In the genomic region with DNA sequence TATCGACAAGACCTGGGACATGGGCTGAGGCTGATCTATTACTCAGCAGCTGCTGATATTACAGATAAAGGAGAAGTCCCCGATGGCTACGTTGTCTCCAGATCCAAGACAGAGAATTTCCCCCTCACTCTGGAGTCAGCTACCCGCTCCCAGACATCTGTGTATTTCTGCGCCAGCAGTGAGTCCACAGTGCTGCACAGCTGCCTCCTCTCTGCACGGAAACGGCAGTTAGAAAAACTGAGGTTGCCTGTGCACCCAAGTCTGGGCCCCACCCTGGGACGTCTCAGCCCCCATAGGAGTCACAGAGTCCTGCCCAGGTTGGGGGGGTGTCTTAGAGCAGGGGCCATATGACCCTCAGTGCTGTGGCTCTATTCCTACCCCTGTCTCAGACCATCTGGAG, we compare ENCODE assay signal across 23 cellular contexts.
DNase-seq lines count a peak whose midpoint lies in the region; ATAC-seq and TF ChIP-seq lines count a peak whose summit lies in the region.
"Had no signal": no experiment of that assay in that cellular context is flagged by ENCODE, and none has a peak within 500 bp of the region (broad histone marks: within the 10 kb centered on the region; RNA-seq: fewer than 3 reads in every experiment).

No MANE protein-coding gene starts in this region.

- H3K36me3 Mint-ChIP-seq in activated naive CD8-positive, alpha-beta T cell treated with anti-CD3 and anti-CD28 coated beads, Interleukin-2, amount 10 ng/mL, durations not matched to agents 7 days and 5 days = no peaks in the 10 kb centered on the region
- no peaks in the 10 kb centered on the region for H3K36me3 Mint-ChIP-seq in activated naive CD8-positive, alpha-beta T cell treated with anti-CD3 and anti-CD28 coated beads for 36 hours
- H3K36me3 Mint-ChIP-seq in activated T-helper 17 cell treated with anti-CD3 and anti-CD28 coated beads, Interleukin-2, amount 50 U/mL, for 72 hours (ENCODE audit: low read depth) = no peaks in the 10 kb centered on the region
- no peaks in the 10 kb centered on the region for H3K36me3 Mint-ChIP-seq in H9 (ENCODE audit: insufficient read depth in 1 of 3, low read depth in 3 of 3)
- H3K36me3 Mint-ChIP-seq: CD4-positive, CD25-positive, alpha-beta regulatory T cell had no signal

- no CpG with 5 or more reads among the region's 8 CpGs for WGBS in H9 (ENCODE audit: extremely low coverage, insufficient read length, low lambda C conversion rate)

- H3K27me3 Mint-ChIP-seq in activated naive CD8-positive, alpha-beta T cell treated with anti-CD3 and anti-CD28 coated beads, Interleukin-2, amount 10 ng/mL, durations not matched to agents 7 days and 5 days = peaks cover 5% of the 10 kb centered on the region
- H3K27me3 Mint-ChIP-seq in activated naive CD8-positive, alpha-beta T cell treated with anti-CD3 and anti-CD28 coated beads for 36 hours = no peaks in the 10 kb centered on the region
- H3K27me3 Mint-ChIP-seq in activated T-helper 17 cell treated with anti-CD3 and anti-CD28 coated beads, Interleukin-2, amount 50 U/mL, for 72 hours = no peaks in the 10 kb centered on the region
- no peaks in the 10 kb centered on the region; the same call in 1 of the 2 replicates for H3K27me3 Mint-ChIP-seq in H9 (ENCODE audit: low read depth)

- POLR2A ChIA-PET in activated naive CD8-positive, alpha-beta T cell treated with anti-CD3 and anti-CD28 coated beads, Interleukin-2, amount 10 ng/mL, durations not matched to agents 7 days and 5 days (lab: Charles Lee) = no interaction called here

- H3K27me3 ChIP-seq in Loucy (ENCODE audit: insufficient read depth, low read length, poor library complexity, severe bottlenecking) (no peaks in the 10 kb centered on the region), H9 (ENCODE audit: insufficient read depth, low read length) (no peaks in the 10 kb centered on the region)

- no peak overlapping the region for H3K18ac ChIP-seq in H9 (ENCODE audit: insufficient read length, low read depth, low read length)

- H4K5ac ChIP-seq in H9 (ENCODE audit: insufficient read length, low read depth, low read length) = no peak overlapping the region

- DNase-seq in activated naive CD8-positive, alpha-beta T cell treated with anti-CD3 and anti-CD28 coated beads, Interleukin-2, amount 10 ng/mL, durations not matched to agents 7 days and 5 days = no peak
- no peak for DNase-seq in activated naive CD8-positive, alpha-beta T cell treated with anti-CD3 and anti-CD28 coated beads for 36 hours
- no peak for DNase-seq in H9
- no peak for DNase-seq in kidney tubule cell (ENCODE audit: low spot score)
- DNase-seq: Caco-2; CD4-positive, CD25-positive, alpha-beta regulatory T cell; H7; HFFc6; KG1; NCI-H1105; NCI-H146; NCI-H2029; NCI-H345; NCI-H524; NCI-H774; SJCRH30 had no signal

- H2AFZ ChIP-seq in Loucy (ENCODE audit: low read length) (no peak overlapping the region), H9 (ENCODE audit: low read length) (no peak overlapping the region)

- H3K27ac Mint-ChIP-seq in activated naive CD8-positive, alpha-beta T cell treated with anti-CD3 and anti-CD28 coated beads, Interleukin-2, amount 10 ng/mL, durations not matched to agents 7 days and 5 days = no peak overlapping the region
- H3K27ac Mint-ChIP-seq in activated naive CD8-positive, alpha-beta T cell treated with anti-CD3 and anti-CD28 coated beads for 36 hours = no peak overlapping the region
- no peak overlapping the region for H3K27ac Mint-ChIP-seq in activated T-helper 17 cell treated with anti-CD3 and anti-CD28 coated beads, Interleukin-2, amount 50 U/mL, for 72 hours
- H3K27ac Mint-ChIP-seq in H9 = no peak overlapping the region
- H3K27ac Mint-ChIP-seq: B cell; CD4-positive, CD25-positive, alpha-beta regulatory T cell; HFFc6 had no signal

- H3K23ac ChIP-seq in H9 (ENCODE audit: insufficient read length, low read depth, low read length) = no peak overlapping the region

- H4K91ac ChIP-seq in H9 (ENCODE audit: insufficient read length, low read depth, low read length) = no peak overlapping the region

- H3K23me2 ChIP-seq in H9 (ENCODE audit: insufficient read length, low read depth, low read length, poor library complexity, severe bottlenecking) = no peaks in the 10 kb centered on the region

- H2BK120ac ChIP-seq in H9 (ENCODE audit: low read depth, low read length, poor library complexity, severe bottlenecking) = no peak overlapping the region

- H3K4me3 Mint-ChIP-seq in activated naive CD8-positive, alpha-beta T cell treated with anti-CD3 and anti-CD28 coated beads, Interleukin-2, amount 10 ng/mL, durations not matched to agents 7 days and 5 days = no peak overlapping the region
- H3K4me3 Mint-ChIP-seq in activated naive CD8-positive, alpha-beta T cell treated with anti-CD3 and anti-CD28 coated beads for 36 hours = no peak overlapping the region
- H3K4me3 Mint-ChIP-seq in activated T-helper 17 cell treated with anti-CD3 and anti-CD28 coated beads, Interleukin-2, amount 50 U/mL, for 72 hours = no peak overlapping the region
- no peak overlapping the region for H3K4me3 Mint-ChIP-seq in H9
- H3K4me3 Mint-ChIP-seq: B cell, HFFc6 had no signal

- H3F3A ChIP-seq in Loucy (ENCODE audit: low read depth) = 0 out of 2 replicates have a peak, but pooled peaks cover under 1% of the 10 kb centered on the region

- H2BK12ac ChIP-seq in H9 (ENCODE audit: insufficient read length, low read depth, low read length) = no peak overlapping the region

- no peak overlapping the region for H4K8ac ChIP-seq in H9 (replicated peaks; ENCODE audit: insufficient read length, low read depth, low read length)

- no peaks in the 10 kb centered on the region for H3K36me3 ChIP-seq in Loucy (ENCODE audit: insufficient read depth, low read length)
- H3K36me3 ChIP-seq: SJCRH30 had no signal

- peak; percentile 54 for ATAC-seq in activated naive CD8-positive, alpha-beta T cell treated with anti-CD3 and anti-CD28 coated beads, Interleukin-2, amount 10 ng/mL, durations not matched to agents 7 days and 5 days (ENCODE audit: low read depth)
- ATAC-seq in activated T-helper 17 cell treated with anti-CD3 and anti-CD28 coated beads, Interleukin-2, amount 50 U/mL, for 72 hours (replicated peaks) = peak; percentile 29
- no peak for ATAC-seq in HG03342 (IDR thresholded peaks at IDR 0.05; ENCODE audit: unreplicated experiment)
- ATAC-seq: A549, HepG2 had no signal

- no peaks in the 10 kb centered on the region for H3K9me3 ChIP-seq in Loucy (ENCODE audit: insufficient read depth, low read depth, low read length)
- H3K9me3 ChIP-seq in H9 (ENCODE audit: control insufficient read depth, low read depth, low read length) = no peaks in the 10 kb centered on the region
- H3K9me3 ChIP-seq: A549, Caco-2, SJCRH30 had no signal

- no peaks in the 10 kb centered on the region for H3K9me3 Mint-ChIP-seq in activated naive CD8-positive, alpha-beta T cell treated with anti-CD3 and anti-CD28 coated beads, Interleukin-2, amount 10 ng/mL, durations not matched to agents 7 days and 5 days
- H3K9me3 Mint-ChIP-seq in activated naive CD8-positive, alpha-beta T cell treated with anti-CD3 and anti-CD28 coated beads for 36 hours = no peaks in the 10 kb centered on the region
- H3K9me3 Mint-ChIP-seq in activated T-helper 17 cell treated with anti-CD3 and anti-CD28 coated beads, Interleukin-2, amount 50 U/mL, for 72 hours = no peaks in the 10 kb centered on the region
- H3K9me3 Mint-ChIP-seq in H9 = no peaks in the 10 kb centered on the region; a peak in 1 of 5 replicates
- H3K9me3 Mint-ChIP-seq: CD4-positive, CD25-positive, alpha-beta regulatory T cell; HFFc6 had no signal

- no peak overlapping the region for H3K4ac ChIP-seq in H9 (ENCODE audit: low read depth, low read length)

- H3K79me1 ChIP-seq in H9 (ENCODE audit: insufficient read depth, low read depth, low read length, poor library complexity, severe bottlenecking) = no peaks in the 10 kb centered on the region

- no peak overlapping the region for H3K14ac ChIP-seq in H9 (ENCODE audit: insufficient read depth, low read length)

- H3K79me2 ChIP-seq in Loucy (ENCODE audit: insufficient read depth, low read length) (no peaks in the 10 kb centered on the region), H9 (ENCODE audit: insufficient read depth, low read length) (no peaks in the 10 kb centered on the region)

- H2BK5ac ChIP-seq in H9 (ENCODE audit: insufficient read length, low read length) = no peak overlapping the region

- H3K9me2 ChIP-seq in Loucy (replicated peaks; ENCODE audit: low read depth, low read length) = no peaks in the 10 kb centered on the region

- no peak overlapping the region for H2BK20ac ChIP-seq in H9 (ENCODE audit: low read depth, low read length, poor library complexity, severe bottlenecking)

- H3K4me2 ChIP-seq in Loucy (ENCODE audit: low read depth, low read length, poor library complexity, severe bottlenecking) = no peak overlapping the region
- H3K4me2 ChIP-seq in H9 (ENCODE audit: insufficient read depth, insufficient read length, low read length) = no peak overlapping the region
- H3K4me2 ChIP-seq: A549 had no signal

- no peak overlapping the region for H2BK15ac ChIP-seq in H9 (ENCODE audit: low read depth, low read length)

- H2AK5ac ChIP-seq in H9 (ENCODE audit: insufficient read length, low read length) = no peak overlapping the region

- H3K4me1 ChIP-seq in Loucy (ENCODE audit: insufficient read depth, low read length, poor library complexity, severe bottlenecking) = peaks cover 43% of the 10 kb centered on the region
- H3K4me1 ChIP-seq in H9 (ENCODE audit: insufficient read depth, low read length) = no peaks in the 10 kb centered on the region
- H3K4me1 ChIP-seq: A549, Caco-2, SJCRH30 had no signal

- H3K56ac ChIP-seq in H9 (ENCODE audit: insufficient read length, low read depth, low read length) = no peak overlapping the region

- H3K9ac ChIP-seq in Loucy (ENCODE audit: low read depth, low read length, poor library complexity, severe bottlenecking) (peak overlapping the region; percentile 13), H9 (ENCODE audit: extremely low read depth, insufficient read length, low read length) (no peak overlapping the region)

- no peak overlapping the region for H3K4me3 ChIP-seq in Loucy (ENCODE audit: low read length, poor library complexity, severe bottlenecking)
- H3K4me3 ChIP-seq: A549, SJCRH30 had no signal

- H4K20me1 ChIP-seq in Loucy (ENCODE audit: insufficient read depth, low read length, poor library complexity, severe bottlenecking) (no peaks in the 10 kb centered on the region), H9 (ENCODE audit: control insufficient read depth, insufficient read depth, insufficient read length) (no peaks in the 10 kb centered on the region)

- H3K4me1 Mint-ChIP-seq in activated naive CD8-positive, alpha-beta T cell treated with anti-CD3 and anti-CD28 coated beads, Interleukin-2, amount 10 ng/mL, durations not matched to agents 7 days and 5 days = peaks cover 11% of the 10 kb centered on the region
- peaks cover 17% of the 10 kb centered on the region for H3K4me1 Mint-ChIP-seq in activated naive CD8-positive, alpha-beta T cell treated with anti-CD3 and anti-CD28 coated beads for 36 hours
- H3K4me1 Mint-ChIP-seq in activated T-helper 17 cell treated with anti-CD3 and anti-CD28 coated beads, Interleukin-2, amount 50 U/mL, for 72 hours = peaks cover 11% of the 10 kb centered on the region
- H3K4me1 Mint-ChIP-seq in H9 = peaks cover 5 to 6% of the 10 kb centered on the region in 2 experiments
- H3K4me1 Mint-ChIP-seq: B cell had no signal

- no peak overlapping the region for H3K27ac ChIP-seq in H9 (ENCODE audit: insufficient read length, low read depth, low read length)
- H3K27ac ChIP-seq: A549, HL-60, SJCRH30 had no signal

- TF ChIP-seq CTCF in Loucy (conservative IDR thresholded peaks at IDR 0.05; ENCODE audit: low read length) = no peak
- no peak for TF ChIP-seq CTCF in H9 (conservative IDR thresholded peaks at IDR 0.05)

- no peak overlapping the region for H3T11ph ChIP-seq in H9 (ENCODE audit: low read length)
